In the genomic region with DNA sequence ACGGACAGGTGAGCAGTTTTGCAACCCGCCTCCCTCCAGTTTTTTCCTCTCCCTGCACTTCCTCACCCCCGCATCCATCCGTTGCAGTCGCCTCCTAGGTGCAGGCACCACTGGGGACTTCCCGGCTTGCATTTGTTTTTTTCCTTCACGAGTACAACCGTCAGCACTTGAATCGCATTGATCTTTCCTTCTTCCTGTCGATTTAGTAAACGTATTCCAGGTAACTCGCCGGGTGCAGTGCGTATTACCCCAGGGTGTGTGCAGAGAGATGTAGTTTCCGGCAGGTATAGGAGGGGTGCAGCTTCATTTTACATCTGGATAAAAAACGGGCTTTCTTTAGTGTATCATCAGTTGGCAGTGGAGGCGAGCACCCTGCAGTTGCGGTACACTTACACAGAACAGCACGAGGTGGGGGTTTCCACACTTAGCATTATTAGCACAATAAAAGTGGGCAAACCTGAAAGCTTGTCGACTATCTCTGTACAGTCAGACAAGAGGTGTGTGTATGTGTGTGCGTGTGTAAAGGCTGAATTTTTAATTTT, we compare ENCODE assay signal across 8 cellular contexts.
DNase-seq lines count a peak whose midpoint lies in the region; ATAC-seq and TF ChIP-seq lines count a peak whose summit lies in the region.

A gene (minus strand): TSS at position 359 of the 542 bp plus-strand sequence.

- H4K20me1 ChIP-seq in OCI-LY1 (ENCODE audit: insufficient read depth, low read length), result no peaks in the 10 kb centered on the region

- peak within 1 kb of the TSS; percentile 98 for H3K27ac ChIP-seq in OCI-LY1 (ENCODE audit: low read depth, low read length, poor library complexity, severe bottlenecking)
- no peak within 1 kb of the TSS for H3K27ac ChIP-seq in iPS DF 6.9 (ENCODE audit: low read length)

- WGBS in iPS DF 6.9 (ENCODE audit: insufficient coverage, insufficient read length), result no CpG with 5 or more reads among the region's 21 CpGs

- no peak within 1 kb of the TSS for H2AFZ ChIP-seq in OCI-LY1 (ENCODE audit: low read length)

- H3K27me3 ChIP-seq in OCI-LY1 (ENCODE audit: insufficient read depth, low read length) (no peaks in the 10 kb centered on the region), iPS DF 6.9 (ENCODE audit: control insufficient read depth, insufficient read depth, low read length) (no peaks in the 10 kb centered on the region; the same call in 1 of the 2 replicates)

- peaks cover 55% of the 10 kb centered on the region for H3K79me2 ChIP-seq in OCI-LY1 (ENCODE audit: insufficient read depth, low read length)

- peak; percentile 29 for ATAC-seq in GM18502 (IDR thresholded peaks at IDR 0.05; ENCODE audit: poor library complexity, unreplicated experiment)
- peak; percentile 15 for ATAC-seq in HG02763 (IDR thresholded peaks at IDR 0.05; ENCODE audit: unreplicated experiment)
- ATAC-seq in HG03469 (IDR thresholded peaks at IDR 0.05; ENCODE audit: unreplicated experiment), result no peak

- peaks cover 89% of the 10 kb centered on the region for H3K4me1 Mint-ChIP-seq in activated naive CD8-positive, alpha-beta T cell (ENCODE audit: low read depth)

- peak within 1 kb of the TSS; percentile 97 for H3K9ac ChIP-seq in OCI-LY1 (ENCODE audit: low read length)

- H3K36me3 ChIP-seq in OCI-LY1 (ENCODE audit: insufficient read depth, low read length) (peaks cover 26% of the 10 kb centered on the region; the same call in 1 of the 2 replicates), iPS DF 6.9 (ENCODE audit: control insufficient read depth, insufficient read depth, low read length) (no peaks in the 10 kb centered on the region)

- peaks cover 15% of the 10 kb centered on the region for H3F3A ChIP-seq in OCI-LY1 (ENCODE audit: insufficient read depth, low read length)

- H3K4me1 ChIP-seq in OCI-LY1 (ENCODE audit: insufficient read depth, low read length, severe bottlenecking) (peaks cover 84% of the 10 kb centered on the region), iPS DF 6.9 (ENCODE audit: control insufficient read depth, insufficient read depth, low read length) (peaks cover 6% of the 10 kb centered on the region)

- H3K4me2 ChIP-seq in OCI-LY1 (ENCODE audit: low read length), result peak within 1 kb of the TSS; percentile 97

- H3K27ac Mint-ChIP-seq in activated naive CD8-positive, alpha-beta T cell, result peak within 1 kb of the TSS; percentile 99

- DNase-seq in iPS DF 6.9 (ENCODE audit: low read depth, low spot score) (no peak), MV-4-11 (lab: John Stamatoyannopoulos, UW) (no peak)
- peak in 3 of 4 experiments; percentile 36 to 42 (median 39) for DNase-seq in stimulated activated CD4-positive, alpha-beta T cell treated with anti-CD3 and anti-CD28 coated beads, Interleukin-1b, Interleukin-23, amount 100 ng/mL, for 24 hours (ENCODE audit: low read depth in 4 of 4, low spot score in 1 of 4)

- H3K4me3 Mint-ChIP-seq in activated naive CD8-positive, alpha-beta T cell, result peak within 1 kb of the TSS; percentile 98

- no peak for TF ChIP-seq CTCF in OCI-LY1 (IDR thresholded peaks at IDR 0.05; ENCODE audit: low read length)

- H3K36me3 Mint-ChIP-seq in activated naive CD8-positive, alpha-beta T cell, result peaks cover 16% of the 10 kb centered on the region

- H3K4me3 ChIP-seq in OCI-LY1 (ENCODE audit: low read depth, low read length, poor library complexity, severe bottlenecking) (peak within 1 kb of the TSS; percentile 97), iPS DF 6.9 (ENCODE audit: low read length) (peak within 1 kb of the TSS; percentile 87; the same call in 1 of the 2 replicates)

- no peaks in the 10 kb centered on the region for H3K9me3 Mint-ChIP-seq in activated naive CD8-positive, alpha-beta T cell (ENCODE audit: low read depth)

- no peaks in the 10 kb centered on the region for H3K9me2 ChIP-seq in OCI-LY1 (ENCODE audit: low read depth, low read length)

- no peaks in the 10 kb centered on the region for H3K27me3 Mint-ChIP-seq in activated naive CD8-positive, alpha-beta T cell

- H3K9me3 ChIP-seq in OCI-LY1 (ENCODE audit: low read length) (no peaks in the 10 kb centered on the region), iPS DF 6.9 (ENCODE audit: control insufficient read depth, insufficient read depth, low read length) (no peaks in the 10 kb centered on the region)

Comparison
In these comparisons a context has a peak if more than half of its experiments do, and no peak if none do; other contexts are left out.
1. DNase-seq: peak in stimulated activated CD4-positive, alpha-beta T cell treated with anti-CD3 and anti-CD28 coated beads, Interleukin-1b, Interleukin-23, amount 100 ng/mL, for 24 hours (3 of 4); none in iPS DF 6.9 (single experiment) and MV-4-11 (single experiment).